In genomic region chr19:2540251-2540645, GRCh38 we compare ENCODE assay signal across 9 cellular contexts.
DNase-seq lines count a peak whose midpoint lies in the region; ATAC-seq and TF ChIP-seq lines count a peak whose summit lies in the region.
"Had no signal": no experiment of that assay in that cellular context is flagged by ENCODE, and none has a peak within 500 bp of the region (broad histone marks: within the 10 kb centered on the region; RNA-seq: fewer than 3 reads in every experiment).

No MANE protein-coding gene starts in this region.

- H3K27ac ChIP-seq in colonic mucosa (peak overlapping the region; percentile 38), mesendoderm (ENCODE audit: low read depth, low read length) (peak overlapping the region; percentile 97), testis (peak overlapping the region; percentile 61 to 88)

- H3K79me2 ChIP-seq in mesendoderm (ENCODE audit: control insufficient read depth, insufficient read depth, low read length) = no peaks in the 10 kb centered on the region

- TF ChIP-seq POLR2A in testis (IDR thresholded peaks at IDR 0.05) = no peak

- intact Hi-C loops in colonic mucosa (cut with DNase I) = loop anchor here (5.0 kb wide), 1 partner anchor 63 kb away; the partner anchor contains the start of gene GADD45B
- intact Hi-C loops in testis (cut with DNase I; ENCODE audit: low total_unique reads) = loop anchor here (5.0 kb wide), 1 partner anchor 63 kb away; the partner anchor contains the start of gene GADD45B

- no peaks in the 10 kb centered on the region for H3K79me1 ChIP-seq in mesendoderm (ENCODE audit: low read length)

- ATAC-seq in stimulated activated naive B cell treated with anti-CD40 and anti-IgM and Interleukin-4, amounts not matched to agents 10 μg/mL and 1 μg/mL and 100 μg/mL, for 72 hours (replicated peaks) = no peak
- ATAC-seq in HG03139 (IDR thresholded peaks at IDR 0.05; ENCODE audit: unreplicated experiment) = no peak
- ATAC-seq in activated T-cell treated with anti-CD3 and anti-CD28 coated beads, Interleukin-2, amount 50 U/mL, for 4 hours = no peak

- DNase-seq in MG63 (no peak), colonic mucosa (no peak), mesendoderm (no peak), testis (no peak), NCI-H2227 treated with DMSO at 0.1 percent for 48 hours (lab: John Stamatoyannopoulos, UW) (no peak)
- no peak for DNase-seq in stimulated activated naive B cell treated with anti-CD40 and anti-IgM and Interleukin-4, amounts not matched to agents 10 μg/mL and 1 μg/mL and 100 μg/mL, for 72 hours
- DNase-seq in activated T-cell treated with anti-CD3 and anti-CD28 coated beads, Interleukin-2, amount 50 U/mL, for 4 hours = no peak
- DNase-seq: NCI-H2171 had no signal

- peak overlapping the region; percentile 81 for H3K56ac ChIP-seq in mesendoderm (ENCODE audit: low read length)

- H3K36me3 ChIP-seq in MG63 (no peaks in the 10 kb centered on the region), colonic mucosa (no peaks in the 10 kb centered on the region), mesendoderm (ENCODE audit: control insufficient read depth, insufficient read depth, low read length) (no peaks in the 10 kb centered on the region), testis (ENCODE audit: low read depth, missing control alignments) (no peaks in the 10 kb centered on the region)

- H2BK5ac ChIP-seq in mesendoderm (ENCODE audit: low read length) = peak overlapping the region; percentile 62

- peak overlapping the region; percentile 48 for H2BK15ac ChIP-seq in mesendoderm (replicated peaks; ENCODE audit: low read depth)

- H4K5ac ChIP-seq in mesendoderm (ENCODE audit: low read length) = no peak overlapping the region

- no peaks in the 10 kb centered on the region for H3K27me3 ChIP-seq in MG63
- H3K27me3 ChIP-seq in colonic mucosa = no peaks in the 10 kb centered on the region
- no peaks in the 10 kb centered on the region for H3K27me3 ChIP-seq in mesendoderm (ENCODE audit: insufficient read depth, low read length, poor library complexity)
- no peaks in the 10 kb centered on the region for H3K27me3 ChIP-seq in testis

- H3K4me3 ChIP-seq in MG63 = peak overlapping the region; percentile 18; the same call in 1 of the 2 replicates
- H3K4me3 ChIP-seq in colonic mucosa = no peak overlapping the region
- no peak overlapping the region for H3K4me3 ChIP-seq in mesendoderm (ENCODE audit: low read length)
- H3K4me3 ChIP-seq in testis = no peak overlapping the region

- no peaks in the 10 kb centered on the region for H3K9me3 ChIP-seq in MG63
- H3K9me3 ChIP-seq in colonic mucosa = no peaks in the 10 kb centered on the region
- no peaks in the 10 kb centered on the region for H3K9me3 ChIP-seq in testis

- no peak overlapping the region for H2AK5ac ChIP-seq in mesendoderm (ENCODE audit: low read length)

- no peak overlapping the region for H3K27ac Mint-ChIP-seq in stimulated activated naive B cell treated with anti-CD40 and anti-IgM and Interleukin-4, amounts not matched to agents 10 μg/mL and 1 μg/mL and 100 μg/mL, for 72 hours

- peaks cover 1 to 7% of the 10 kb centered on the region in 2 donors for H3K36me3 Mint-ChIP-seq in stimulated activated naive B cell treated with anti-CD40 and anti-IgM and Interleukin-4, amounts not matched to agents 10 μg/mL and 1 μg/mL and 100 μg/mL, for 72 hours
- no peaks in the 10 kb centered on the region for H3K36me3 Mint-ChIP-seq in activated T-cell treated with anti-CD3 and anti-CD28 coated beads, Interleukin-2, amount 50 U/mL, for 4 hours (ENCODE audit: insufficient read depth)

- no peak overlapping the region for H3K4me2 ChIP-seq in mesendoderm (ENCODE audit: low read length)

- H3K23ac ChIP-seq in mesendoderm (ENCODE audit: low read length) = no peak overlapping the region

- H3K18ac ChIP-seq in mesendoderm (ENCODE audit: low read length) = peak overlapping the region; percentile 99

- WGBS in mesendoderm (ENCODE audit: extremely low coverage, insufficient coverage, low lambda C conversion rate) = no CpG with 5 or more reads among the region's 12 CpGs
- WGBS in testis, 2 donors = 73 to 93% methylated on average over 4 to 12 of the region's 12 CpGs

- peak overlapping the region in 1 of 2 donors; percentile 12 for H3K9ac ChIP-seq in colonic mucosa (ENCODE audit: low read depth in 2 of 2, low read length in 2 of 2)
- H3K9ac ChIP-seq in mesendoderm (ENCODE audit: low read length) = peak overlapping the region; percentile 23

- H3K4me3 Mint-ChIP-seq in stimulated activated naive B cell treated with anti-CD40 and anti-IgM and Interleukin-4, amounts not matched to agents 10 μg/mL and 1 μg/mL and 100 μg/mL, for 72 hours = no peak overlapping the region
- no peak overlapping the region for H3K4me3 Mint-ChIP-seq in activated T-cell treated with anti-CD3 and anti-CD28 coated beads, Interleukin-2, amount 50 U/mL, for 4 hours

- H3K9me3 Mint-ChIP-seq in stimulated activated naive B cell treated with anti-CD40 and anti-IgM and Interleukin-4, amounts not matched to agents 10 μg/mL and 1 μg/mL and 100 μg/mL, for 72 hours = no peaks in the 10 kb centered on the region
- no peaks in the 10 kb centered on the region for H3K9me3 Mint-ChIP-seq in activated T-cell treated with anti-CD3 and anti-CD28 coated beads, Interleukin-2, amount 50 U/mL, for 4 hours

- TF ChIP-seq CTCF in colonic mucosa (IDR thresholded peaks at IDR 0.05) (no peak), testis (IDR thresholded peaks at IDR 0.05) (no peak)

- peak overlapping the region; percentile 98 for H3K4ac ChIP-seq in mesendoderm (ENCODE audit: low read depth, low read length)

- H3K4me1 ChIP-seq in colonic mucosa (peaks cover 15% of the 10 kb centered on the region), mesendoderm (ENCODE audit: control insufficient read depth, low read depth, low read length) (peaks cover 2% of the 10 kb centered on the region), testis (peaks cover 62% of the 10 kb centered on the region)

- H2BK120ac ChIP-seq in mesendoderm (ENCODE audit: low read depth, low read length) = peak overlapping the region; percentile 100

- peaks cover 23 to 43% of the 10 kb centered on the region in 2 donors for H3K4me1 Mint-ChIP-seq in stimulated activated naive B cell treated with anti-CD40 and anti-IgM and Interleukin-4, amounts not matched to agents 10 μg/mL and 1 μg/mL and 100 μg/mL, for 72 hours
- peaks cover 23% of the 10 kb centered on the region for H3K4me1 Mint-ChIP-seq in activated T-cell treated with anti-CD3 and anti-CD28 coated beads, Interleukin-2, amount 50 U/mL, for 4 hours (ENCODE audit: low read depth)

- no peak overlapping the region for H4K8ac ChIP-seq in mesendoderm (ENCODE audit: low read depth, low read length)

- H3K27me3 Mint-ChIP-seq in stimulated activated naive B cell treated with anti-CD40 and anti-IgM and Interleukin-4, amounts not matched to agents 10 μg/mL and 1 μg/mL and 100 μg/mL, for 72 hours = no peaks in the 10 kb centered on the region
- no peaks in the 10 kb centered on the region for H3K27me3 Mint-ChIP-seq in activated T-cell treated with anti-CD3 and anti-CD28 coated beads, Interleukin-2, amount 50 U/mL, for 4 hours (ENCODE audit: low read depth)

Comparison
In these comparisons a context has a peak if more than half of its experiments do, and no peak if none do; other contexts are left out.
1. H3K27ac ChIP-seq: peak in every context shown above with its lines; median percentile 97 in mesendoderm; 74 in testis; 38 in colonic mucosa.